20 cellular contexts compared by ENCODE assay signal in the genomic region with DNA sequence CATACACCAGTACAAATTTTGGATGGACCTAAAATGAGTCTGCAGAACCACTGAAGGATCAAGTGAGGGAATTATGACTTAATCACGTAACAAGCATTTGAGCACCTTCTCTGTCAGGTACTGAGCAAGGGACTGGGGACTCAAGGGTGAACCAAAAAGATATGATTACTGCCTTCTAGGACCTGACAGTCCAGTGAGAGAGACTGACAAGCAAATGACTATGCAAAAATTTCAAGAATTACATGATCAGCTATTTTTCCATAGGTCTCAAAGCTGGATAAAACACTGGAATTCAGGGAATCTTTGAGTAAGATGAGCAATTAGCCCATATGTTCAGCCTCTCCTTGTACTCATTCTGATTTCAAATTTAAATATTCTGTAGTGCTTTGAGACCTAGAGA.
"Had no signal": no experiment of that assay in that cellular context is flagged by ENCODE, and none has a peak within 500 bp of the region (broad histone marks: within the 10 kb centered on the region; RNA-seq: fewer than 3 reads in every experiment).

No MANE protein-coding gene starts in this region.

- DNase-seq: Karpas-422, KG1, MG63, NCI-H1092, NCI-H1436, NCI-H187, NCI-H2029, NCI-H2081 treated with DMSO at 0.1 percent for 48 hours, NCI-H226, NCI-H446, NCI-H510A, NCI-H524 treated with DMSO at 0.1 percent for 48 hours, NCI-H69, NCI-H774, Right ventricle myocardium superior, RPMI8226, SIG-M5 had no signal

- H3K27ac ChIP-seq: SJSA1, SK-N-MC had no signal

- FAIRE-seq: RCC 7860 had no signal

- H3K9me3 ChIP-seq: MG63, SJSA1 had no signal

- H3K27me3 ChIP-seq: MG63, SJSA1 had no signal

- H3K4me3 ChIP-seq: MG63, SJSA1, SK-N-MC had no signal

- H3K36me3 ChIP-seq: SJSA1 had no signal
